14 cellular contexts compared by ENCODE assay signal in the genomic region with DNA sequence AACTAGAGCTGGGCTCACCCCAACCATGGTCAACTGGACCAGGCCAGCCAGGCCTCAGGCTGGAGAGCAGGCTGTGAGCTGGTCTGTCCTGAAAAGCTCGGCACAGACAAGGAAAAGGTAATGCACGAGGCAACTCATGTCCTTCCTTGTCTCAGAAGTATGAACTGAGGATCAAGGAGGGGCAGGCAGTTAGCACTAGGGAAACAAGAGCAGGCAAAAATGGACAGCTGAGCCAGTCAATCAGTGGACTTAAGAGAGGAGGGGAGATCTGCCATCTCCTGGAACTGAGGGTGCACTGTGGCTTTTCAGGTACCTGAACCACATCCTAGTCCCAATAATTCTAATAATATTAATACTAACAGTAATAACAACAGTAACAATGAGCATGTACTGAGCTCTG. TPM values are rescaled to one million over a fixed set of nuclear protein-coding genes. Genes with fewer than 3 reads are reported as not detected.
DNase-seq lines count a peak whose midpoint lies in the region; ATAC-seq, FAIRE-seq and TF ChIP-seq lines count a peak whose summit lies in the region.
"Had no signal": no experiment of that assay in that cellular context is flagged by ENCODE, and none has a peak within 500 bp of the region (broad histone marks: within the 10 kb centered on the region; RNA-seq: fewer than 3 reads in every experiment).

No MANE protein-coding gene starts in this region.

- peak; percentile 48 for FAIRE-seq in GM12892 (lab: Jason Lieb, UNC)
- FAIRE-seq: GM12891 had no signal

- TF ChIP-seq POLR2A in GM12892 (IDR thresholded peaks at IDR 0.05; ENCODE audit: low read depth, low read length) = no peak

- H3K4me1 ChIP-seq in BLaER1 treated with 17β-estradiol and CSF1 and Interleukin-3, amounts not matched to agents 10 nM and 100 nM = peaks cover 21 to 59% (median 24%) of the 10 kb centered on the region in 10 experiments

- H3K4me2 ChIP-seq in BLaER1 treated with 17β-estradiol and CSF1 and Interleukin-3, amounts not matched to agents 10 nM and 100 nM = peak overlapping the region in 10 of 11 experiments; percentile 9 to 60 (median 26); a peak in 15 of 22 replicates

- H4K20me1 ChIP-seq in BLaER1 treated with 17β-estradiol and CSF1 and Interleukin-3, amounts not matched to agents 10 nM and 100 nM = peaks cover 0 to 77% (median 0%) of the 10 kb centered on the region in 11 experiments; a peak in 3 of 22 replicates

- no peaks in the 10 kb centered on the region for H3K27me3 Mint-ChIP-seq in activated naive CD8-positive, alpha-beta T cell treated with anti-CD3 and anti-CD28 coated beads, Interleukin-2, amount 50 U/mL, for 24 hours
- H3K27me3 Mint-ChIP-seq in natural killer cell treated with Interleukin-12 subunit alpha and Interleukin-12 subunit beta and Interleukin-15 and Interleukin-18, amount 100 ng/mL, for 72 hours = no peaks in the 10 kb centered on the region

- H3K4me3 Mint-ChIP-seq in activated naive CD8-positive, alpha-beta T cell treated with anti-CD3 and anti-CD28 coated beads, Interleukin-2, amount 50 U/mL, for 24 hours = peak overlapping the region; percentile 68
- peak overlapping the region; percentile 78 for H3K4me3 Mint-ChIP-seq in natural killer cell treated with Interleukin-12 subunit alpha and Interleukin-12 subunit beta and Interleukin-15 and Interleukin-18, amount 100 ng/mL, for 72 hours
- H3K4me3 Mint-ChIP-seq: mesothelial cell of epicardium had no signal

- H3K27ac Mint-ChIP-seq in activated naive CD8-positive, alpha-beta T cell treated with anti-CD3 and anti-CD28 coated beads, Interleukin-2, amount 50 U/mL, for 24 hours = peak overlapping the region; percentile 97
- peak overlapping the region; percentile 87 to 88 for H3K27ac Mint-ChIP-seq in natural killer cell treated with Interleukin-12 subunit alpha and Interleukin-12 subunit beta and Interleukin-15 and Interleukin-18, amount 100 ng/mL, for 72 hours
- H3K27ac Mint-ChIP-seq: mesothelial cell of epicardium had no signal

- peaks cover 0 to 65% (median 3%) of the 10 kb centered on the region in 11 experiments; a peak in 10 of 22 replicates for H3K36me3 ChIP-seq in BLaER1 treated with 17β-estradiol and CSF1 and Interleukin-3, amounts not matched to agents 10 nM and 100 nM

- peaks cover 46% of the 10 kb centered on the region for H3K36me3 Mint-ChIP-seq in activated naive CD8-positive, alpha-beta T cell treated with anti-CD3 and anti-CD28 coated beads, Interleukin-2, amount 50 U/mL, for 24 hours (ENCODE audit: low read depth)
- H3K36me3 Mint-ChIP-seq in natural killer cell treated with Interleukin-12 subunit alpha and Interleukin-12 subunit beta and Interleukin-15 and Interleukin-18, amount 100 ng/mL, for 72 hours = peaks cover 7% of the 10 kb centered on the region
- H3K36me3 Mint-ChIP-seq: mesothelial cell of epicardium had no signal

- H3K9me3 Mint-ChIP-seq in activated naive CD8-positive, alpha-beta T cell treated with anti-CD3 and anti-CD28 coated beads, Interleukin-2, amount 50 U/mL, for 24 hours = no peaks in the 10 kb centered on the region
- H3K9me3 Mint-ChIP-seq in natural killer cell treated with Interleukin-12 subunit alpha and Interleukin-12 subunit beta and Interleukin-15 and Interleukin-18, amount 100 ng/mL, for 72 hours = no peaks in the 10 kb centered on the region
- H3K9me3 Mint-ChIP-seq: mesothelial cell of epicardium had no signal

- no peak overlapping the region for H3K27ac ChIP-seq in BLaER1 treated with 17β-estradiol and CSF1 and Interleukin-3, amounts not matched to agents 10 nM and 100 nM

- ATAC-seq in activated naive CD8-positive, alpha-beta T cell treated with anti-CD3 and anti-CD28 coated beads, Interleukin-2, amount 50 U/mL, for 24 hours = peak; percentile 3
- ATAC-seq in natural killer cell treated with Interleukin-12 subunit alpha and Interleukin-12 subunit beta and Interleukin-15 and Interleukin-18, amount 100 ng/mL, for 72 hours = no peak
- no peak for ATAC-seq in HG03045 (IDR thresholded peaks at IDR 0.05; ENCODE audit: unreplicated experiment)

- H3K4me3 ChIP-seq in BLaER1 treated with 17β-estradiol and CSF1 and Interleukin-3, amounts not matched to agents 10 nM and 100 nM = no peak overlapping the region

- peaks cover 85% of the 10 kb centered on the region for H3K4me1 Mint-ChIP-seq in activated naive CD8-positive, alpha-beta T cell treated with anti-CD3 and anti-CD28 coated beads, Interleukin-2, amount 50 U/mL, for 24 hours
- H3K4me1 Mint-ChIP-seq in natural killer cell treated with Interleukin-12 subunit alpha and Interleukin-12 subunit beta and Interleukin-15 and Interleukin-18, amount 100 ng/mL, for 72 hours (ENCODE audit: low read depth in 2 of 2) = peaks cover 43 to 62% of the 10 kb centered on the region in 2 donors

- H3K9me3 ChIP-seq in BLaER1 treated with 17β-estradiol and CSF1 and Interleukin-3, amounts not matched to agents 10 nM and 100 nM (replicated peaks in 1 of 11) = no peaks in the 10 kb centered on the region

- no peaks in the 10 kb centered on the region for H3K27me3 ChIP-seq in BLaER1 treated with 17β-estradiol and CSF1 and Interleukin-3, amounts not matched to agents 10 nM and 100 nM

- DNase-seq in GM12892 (ENCODE audit: insufficient read length) (no peak), superior temporal gyrus (ENCODE audit: extremely low spot score) (no peak), NOMO-1 treated with dmso at 0.1 percent for 144 hours (lab: John Stamatoyannopoulos, UW; ENCODE audit: unreplicated experiment) (no peak), NCI-H1417 (lab: John Stamatoyannopoulos, UW) (no peak)
- no peak for DNase-seq in activated naive CD8-positive, alpha-beta T cell treated with anti-CD3 and anti-CD28 coated beads, Interleukin-2, amount 50 U/mL, for 24 hours
- DNase-seq in natural killer cell treated with Interleukin-12 subunit alpha and Interleukin-12 subunit beta and Interleukin-15 and Interleukin-18, amount 100 ng/mL, for 72 hours (ENCODE audit: low spot score) = no peak
- DNase-seq: activated CD8-positive, alpha-beta memory T cell treated with anti-CD3 and anti-CD28 coated beads, Interleukin-2, amount 50 U/mL, for 4 hours; MM.1S; posterior cingulate gyrus; SHP77 had no signal

- H3K9ac ChIP-seq in BLaER1 treated with 17β-estradiol and CSF1 and Interleukin-3, amounts not matched to agents 10 nM and 100 nM = no peak overlapping the region

RNA-seq across cellular contexts. Expression of a gene that starts 20.6 kb away (rescaled TPM):
- polyA plus RNA-seq in GM12892 (2012; ENCODE audit: missing spikeins) = 108 TPM
- total RNA-seq in natural killer cell treated with Interleukin-12 subunit alpha and Interleukin-12 subunit beta and Interleukin-15 and Interleukin-18, amount 100 ng/mL, for 72 hours = 100 to 1,000 TPM; 284 to 319 TPM
